13 cellular contexts compared by ENCODE assay signal in genomic region chr1:89603651-89604413, GRCh38. TPM values are rescaled to one million over a fixed set of nuclear protein-coding genes. Genes with fewer than 3 reads are reported as not detected.
DNase-seq lines count a peak whose midpoint lies in the region; ATAC-seq and TF ChIP-seq lines count a peak whose summit lies in the region.
"Had no signal": no experiment of that assay in that cellular context is flagged by ENCODE, and none has a peak within 500 bp of the region (broad histone marks: within the 10 kb centered on the region; RNA-seq: fewer than 3 reads in every experiment).

No MANE protein-coding gene starts in this region.

- H3K27me3 Mint-ChIP-seq in activated naive CD4-positive, alpha-beta T cell treated with anti-CD3 and anti-CD28 coated beads, Interleukin-2, amount 50 U/mL, for 24 hours, result no peaks in the 10 kb centered on the region

- H3K4me1 ChIP-seq in mesenchymal stem cell (ENCODE audit: control insufficient read depth, insufficient read depth, low read depth, low read length), result peaks cover 6% of the 10 kb centered on the region
- no peaks in the 10 kb centered on the region for H3K4me1 ChIP-seq in BE2C

- peak overlapping the region; percentile 63 for H3K4me3 Mint-ChIP-seq in activated naive CD4-positive, alpha-beta T cell treated with anti-CD3 and anti-CD28 coated beads, Interleukin-2, amount 50 U/mL, for 24 hours
- H3K4me3 Mint-ChIP-seq: brain had no signal

- no peak for ATAC-seq in HG03280 (IDR thresholded peaks at IDR 0.05; ENCODE audit: unreplicated experiment)
- no peak for ATAC-seq in HG02970 (IDR thresholded peaks at IDR 0.05; ENCODE audit: low FRiP score, unreplicated experiment)

- no peaks in the 10 kb centered on the region for H3K79me1 ChIP-seq in mesenchymal stem cell (replicated peaks; ENCODE audit: low read length, poor library complexity, severe bottlenecking)

- peak overlapping the region; percentile 37 for H3K9ac ChIP-seq in mesenchymal stem cell (ENCODE audit: low read length)
- H3K9ac ChIP-seq: BLaER1 had no signal

- no peak overlapping the region for H3K4ac ChIP-seq in mesenchymal stem cell (ENCODE audit: low read depth in 1 of 2, low read length in 2 of 2)

- H3K36me3 Mint-ChIP-seq in activated naive CD4-positive, alpha-beta T cell treated with anti-CD3 and anti-CD28 coated beads, Interleukin-2, amount 50 U/mL, for 24 hours, result peaks cover 17% of the 10 kb centered on the region
- H3K36me3 Mint-ChIP-seq: brain had no signal

- no peak overlapping the region for H2AK5ac ChIP-seq in mesenchymal stem cell (ENCODE audit: low read length, severe bottlenecking)

- DNase-seq in AG08396 (ENCODE audit: low spot score) (peak; percentile 39), RKO (ENCODE audit: low spot score) (peak; percentile 66), mesenchymal stem cell (no peak), BE2C (no peak), HK-2 (ENCODE audit: unreplicated experiment) (no peak)
- DNase-seq: heart right ventricle, NCI-H2171 treated with DMSO at 0.1 percent for 48 hours had no signal

- peak overlapping the region; percentile 8 to 40 for H2BK12ac ChIP-seq in mesenchymal stem cell (ENCODE audit: low read length in 2 of 2)

- no peak overlapping the region for H3K14ac ChIP-seq in mesenchymal stem cell (ENCODE audit: low read length in 2 of 2)

- no peak overlapping the region for H4K8ac ChIP-seq in mesenchymal stem cell (ENCODE audit: low read length)

- H3K4me1 Mint-ChIP-seq in activated naive CD4-positive, alpha-beta T cell treated with anti-CD3 and anti-CD28 coated beads, Interleukin-2, amount 50 U/mL, for 24 hours, result peaks cover 97% of the 10 kb centered on the region

- no peak overlapping the region for H2BK15ac ChIP-seq in mesenchymal stem cell (ENCODE audit: low read depth, poor library complexity, severe bottlenecking)

- H3K23ac ChIP-seq in mesenchymal stem cell (ENCODE audit: low read length in 2 of 2), result no peak overlapping the region

- H2BK120ac ChIP-seq in mesenchymal stem cell (ENCODE audit: low read depth, low read length), result no peak overlapping the region

- no peak for TF ChIP-seq CTCF in BE2C (IDR thresholded peaks at IDR 0.05; ENCODE audit: low read depth, low read length)

- H4K91ac ChIP-seq in mesenchymal stem cell (ENCODE audit: low read length), result no peak overlapping the region

- no peak overlapping the region for H2BK5ac ChIP-seq in mesenchymal stem cell (ENCODE audit: low read depth, low read length, poor library complexity, severe bottlenecking)

- H3K27ac Mint-ChIP-seq in activated naive CD4-positive, alpha-beta T cell treated with anti-CD3 and anti-CD28 coated beads, Interleukin-2, amount 50 U/mL, for 24 hours, result peak overlapping the region; percentile 97

- no peak overlapping the region for H3K4me2 ChIP-seq in mesenchymal stem cell (ENCODE audit: low read length, poor library complexity, severe bottlenecking)
- H3K4me2 ChIP-seq: BLaER1 had no signal

- H3K9me3 ChIP-seq in mesenchymal stem cell (ENCODE audit: control insufficient read depth, low read length), result no peaks in the 10 kb centered on the region
- no peaks in the 10 kb centered on the region for H3K9me3 ChIP-seq in BE2C
- H3K9me3 ChIP-seq: BLaER1, heart right ventricle had no signal

- H3K9me3 Mint-ChIP-seq in activated naive CD4-positive, alpha-beta T cell treated with anti-CD3 and anti-CD28 coated beads, Interleukin-2, amount 50 U/mL, for 24 hours, result no peaks in the 10 kb centered on the region
- H3K9me3 Mint-ChIP-seq: brain had no signal

- H3K4me3 ChIP-seq in mesenchymal stem cell (ENCODE audit: insufficient read depth in 1 of 2, low read depth in 1 of 2, low read length in 2 of 2) (no peak overlapping the region), BE2C (ENCODE audit: low read depth, low read length) (no peak overlapping the region)
- H3K4me3 ChIP-seq: BLaER1, heart right ventricle had no signal

- H3K36me3 ChIP-seq in mesenchymal stem cell (ENCODE audit: control insufficient read depth in 1 of 2, insufficient read depth in 2 of 2, low read depth in 1 of 2, low read length in 2 of 2) (no peaks in the 10 kb centered on the region), BE2C (no peaks in the 10 kb centered on the region)
- H3K36me3 ChIP-seq: heart right ventricle had no signal

- WGBS in mesenchymal stem cell, result 92% methylated on average over 3 of the region's 4 CpGs

- H3K27me3 ChIP-seq in mesenchymal stem cell (ENCODE audit: control insufficient read depth in 1 of 2, insufficient read depth in 1 of 2, low read length in 2 of 2) (peaks cover 0 to 9% of the 10 kb centered on the region in 2 experiments), BE2C (no peaks in the 10 kb centered on the region)
- H3K27me3 ChIP-seq: BLaER1, heart right ventricle had no signal

- H3K27ac ChIP-seq in mesenchymal stem cell (ENCODE audit: low read length, poor library complexity, severe bottlenecking), result no peak overlapping the region
- H3K27ac ChIP-seq: BLaER1, HL-60 had no signal

- peak overlapping the region in 1 of 2 experiments; percentile 28 for H3K18ac ChIP-seq in mesenchymal stem cell (ENCODE audit: low read depth in 1 of 2, low read length in 2 of 2)

- H2AFZ ChIP-seq in mesenchymal stem cell (ENCODE audit: low read depth, low read length), result no peak overlapping the region

RNA-seq across cellular contexts. Expression of gene LRRC8C, which starts 29.1 kb away (rescaled TPM):
- 11.7 TPM for polyA plus RNA-seq in mesenchymal stem cell (2013, experiment 1 of 2)
- polyA plus RNA-seq in mesenchymal stem cell (2013, experiment 2 of 2), result 12.3 TPM
- 2.7 TPM for polyA plus RNA-seq in BE2C (2012; ENCODE audit: insufficient read depth, insufficient read length, low read depth)

Comparison
In these comparisons a context has a peak if more than half of its experiments do, and no peak if none do; other contexts are left out.
1. DNase-seq: peak in AG08396 (single experiment) and RKO (single experiment); none in mesenchymal stem cell (single experiment), BE2C (single experiment) and HK-2 (single experiment).